In genomic region chr20:38833857-38834164, GRCh38 we compare ENCODE assay signal across 15 cellular contexts.
DNase-seq lines count a peak whose midpoint lies in the region; ATAC-seq, FAIRE-seq and TF ChIP-seq lines count a peak whose summit lies in the region.
"Had no signal": no experiment of that assay in that cellular context is flagged by ENCODE, and none has a peak within 500 bp of the region (broad histone marks: within the 10 kb centered on the region; RNA-seq: fewer than 3 reads in every experiment).

No MANE protein-coding gene starts in this region.

- no peaks in the 10 kb centered on the region for H3K27me3 Mint-ChIP-seq in central memory CD8-positive, alpha-beta T cell

- peaks cover 35% of the 10 kb centered on the region; the same call in 1 of the 2 replicates for H3K36me3 ChIP-seq in BLaER1
- H3K36me3 ChIP-seq: prostate gland had no signal

- peaks cover 57% of the 10 kb centered on the region for H3K4me1 Mint-ChIP-seq in central memory CD8-positive, alpha-beta T cell

- H3K27ac ChIP-seq in BLaER1, result 0 out of 2 replicates have a peak overlapping the region, but pooled peaks have one; percentile 35
- H3K27ac ChIP-seq: prostate gland had no signal

- no peak for TF ChIP-seq CTCF in GM12865 (IDR thresholded peaks at IDR 0.05; ENCODE audit: insufficient read depth, low read depth, low read length, missing control alignments)

- peaks cover 50% of the 10 kb centered on the region for H3K36me3 Mint-ChIP-seq in central memory CD8-positive, alpha-beta T cell (ENCODE audit: insufficient read depth)

- peak; percentile 78 for ATAC-seq in central memory CD8-positive, alpha-beta T cell (replicated peaks; ENCODE audit: extremely low read depth, poor library complexity, severe bottlenecking)
- ATAC-seq in HG03159 (IDR thresholded peaks at IDR 0.05; ENCODE audit: unreplicated experiment), result no peak
- ATAC-seq: Right ventricle myocardium inferior had no signal

- no peaks in the 10 kb centered on the region for H3K9me3 ChIP-seq in BLaER1
- H3K9me3 ChIP-seq: prostate gland had no signal

- H3K27me3 ChIP-seq in BLaER1, result no peaks in the 10 kb centered on the region

- FAIRE-seq in HTR-8/SVneo (lab: Jason Lieb, UNC), result no peak

- no peaks in the 10 kb centered on the region for H4K20me1 ChIP-seq in BLaER1

- DNase-seq in GM12865 (ENCODE audit: low read depth), result peak; percentile 63
- DNase-seq in T-helper 22 cell (ENCODE audit: low read depth), result peak; percentile 49
- peak in 1 of 2 donors; percentile 57 for DNase-seq in central memory CD8-positive, alpha-beta T cell (ENCODE audit: low spot score in 2 of 2)
- DNase-seq in HTR-8/SVneo (ENCODE audit: insufficient read length, low spot score), result no peak
- DNase-seq in DMS153 treated with DMSO at 0.1 percent for 48 hours (lab: John Stamatoyannopoulos, UW; ENCODE audit: unreplicated experiment), result no peak
- no peak for DNase-seq in NCI-H510A treated with DMSO at 0.1 percent for 48 hours (lab: John Stamatoyannopoulos, UW)
- DNase-seq: activated gamma-delta T cell treated with Interleukin-2 at 50 U/mL for 16 hours, AML-193, glutamatergic neuron, NCI-H1417, NCI-H524 had no signal

- peak overlapping the region; percentile 39 for H3K4me3 Mint-ChIP-seq in central memory CD8-positive, alpha-beta T cell

- H3K9me3 Mint-ChIP-seq in central memory CD8-positive, alpha-beta T cell, result no peaks in the 10 kb centered on the region

- peak overlapping the region; percentile 80 for H3K27ac Mint-ChIP-seq in central memory CD8-positive, alpha-beta T cell (ENCODE audit: low read depth)

- no peak overlapping the region for H3K9ac ChIP-seq in BLaER1

- H3K4me2 ChIP-seq in BLaER1, result peak overlapping the region; percentile 61

- no peak overlapping the region for H3K4me3 ChIP-seq in BLaER1
- no peak overlapping the region for H3K4me3 ChIP-seq in GM12865 (ENCODE audit: low read depth, low read length)
- H3K4me3 ChIP-seq: prostate gland had no signal

- peaks cover 12% of the 10 kb centered on the region for H3K4me1 ChIP-seq in BLaER1
- H3K4me1 ChIP-seq: prostate gland had no signal

Comparison
In these comparisons a context has a peak if more than half of its experiments do, and no peak if none do; other contexts are left out.
1. DNase-seq: peak in GM12865 (single experiment) and T-helper 22 cell (single experiment); none in HTR-8/SVneo (single experiment), DMS153 treated with DMSO at 0.1 percent for 48 hours (single experiment) and NCI-H510A treated with DMSO at 0.1 percent for 48 hours (single experiment).